ENCODE assay signal across 12 cellular contexts in genomic region chr1:69858534-69858933, GRCh38.
"Had no signal": no experiment of that assay in that cellular context is flagged by ENCODE, and none has a peak within 500 bp of the region (broad histone marks: within the 10 kb centered on the region; RNA-seq: fewer than 3 reads in every experiment).

No MANE protein-coding gene starts in this region.

- DNase-seq: activated B cell treated with CpG ODN at 0.5 μM for 24 hours; activated CD4-positive, alpha-beta T cell treated with anti-CD3 and anti-CD28 coated beads, Interleukin-2, amount 50 U/mL, for 1 hour; activated naive CD4-positive, alpha-beta T cell treated with anti-CD3 and anti-CD28 coated beads, Interleukin-2, amount 50 U/mL, for 16 hours; adrenal gland; esophagus squamous epithelium; foreskin melanocyte; heart left ventricle; left ventricle myocardium inferior; stimulated activated CD4-positive, alpha-beta T cell treated with anti-CD3 and anti-CD28 coated beads, Interleukin-2, amount 100 ng/mL, for 24 hours; stimulated activated naive CD4-positive, alpha-beta T cell; substantia nigra; T1000 had no signal

- H3K4me3 ChIP-seq: adrenal gland, esophagus squamous epithelium, heart left ventricle, left ventricle myocardium inferior had no signal

- H3K36me3 ChIP-seq: adrenal gland, esophagus squamous epithelium, heart left ventricle, left ventricle myocardium inferior had no signal

- H3K27ac ChIP-seq: adrenal gland, esophagus squamous epithelium, heart left ventricle, left ventricle myocardium inferior had no signal

- H3K4me1 ChIP-seq: adrenal gland, esophagus squamous epithelium, heart left ventricle, left ventricle myocardium inferior had no signal

- H3K27me3 ChIP-seq: adrenal gland, esophagus squamous epithelium, heart left ventricle had no signal

- H3K9me3 ChIP-seq: adrenal gland, esophagus squamous epithelium, heart left ventricle, left ventricle myocardium inferior had no signal
